15 cellular contexts compared by ENCODE assay signal in genomic region chr11:13984616-13985474, GRCh38. TPM values are rescaled to one million over a fixed set of nuclear protein-coding genes. Genes with fewer than 3 reads are reported as not detected.
DNase-seq lines count a peak whose midpoint lies in the region; ATAC-seq and TF ChIP-seq lines count a peak whose summit lies in the region.
"Had no signal": no experiment of that assay in that cellular context is flagged by ENCODE, and none has a peak within 500 bp of the region (broad histone marks: within the 10 kb centered on the region; RNA-seq: fewer than 3 reads in every experiment).

No MANE protein-coding gene starts in this region.

- no peak overlapping the region for H3K4me3 ChIP-seq in BJ (ENCODE audit: low read depth, low read length)

- DNase-seq in BJ (ENCODE audit: low read depth) (peak; percentile 75), NCI-H226 (peak; percentile 65), fibroblast of peridontal ligament (ENCODE audit: extremely low read depth) (peak; percentile 77), omental fat pad (ENCODE audit: low spot score) (no peak), MV-4-11 (lab: John Stamatoyannopoulos, UW) (no peak), T-helper 2 cell (no peak)
- DNase-seq: activated CD4-positive, alpha-beta T cell treated with anti-CD3 and anti-CD28 coated beads, Interleukin-2, amount 50 U/mL, for 1 hour; CD4-positive, alpha-beta T cell; NCI-H774; stimulated activated CD4-positive, alpha-beta T cell treated with anti-CD3 and anti-CD28 coated beads, Interleukin-1b, Interleukin-23, amount 100 ng/mL, for 48 hours; SW 1271 had no signal

- no peaks in the 10 kb centered on the region for H3K36me3 ChIP-seq in BJ (ENCODE audit: control insufficient read depth, insufficient read depth, low read length)

- TF ChIP-seq CTCF in BJ (IDR thresholded peaks at IDR 0.05; ENCODE audit: insufficient read depth, low read depth, low read length) (no peak), omental fat pad (IDR thresholded peaks at IDR 0.05) (no peak)

- ATAC-seq in omental fat pad (ENCODE audit: low FRiP score) (peak; percentile 93), GM21390 (IDR thresholded peaks at IDR 0.05; ENCODE audit: unreplicated experiment) (no peak), HG03439 (IDR thresholded peaks at IDR 0.05; ENCODE audit: unreplicated experiment) (no peak)
- ATAC-seq: activated T-helper 17 cell treated with anti-CD3 and anti-CD28 coated beads, Interleukin-2, amount 50 U/mL, for 72 hours; stimulated activated effector memory CD8-positive, alpha-beta T cell treated with anti-CD3 and anti-CD28 coated beads, Interleukin-12 subunit alpha, Interleukin-12 subunit beta, amount 100 ng/mL, for 72 hours had no signal

- POLR2A ChIA-PET in BJ (lab: Charles Lee) = no interaction called here

- H3K27me3 ChIP-seq in BJ (ENCODE audit: control insufficient read depth, insufficient read depth, low read length) = no peaks in the 10 kb centered on the region

- CTCF ChIA-PET in BJ (lab: Yijun Ruan, JAX) = no interaction called here

RNA-seq across cellular contexts. Expression of gene SPON1, which starts 22.3 kb away (rescaled TPM):
- polyA plus RNA-seq in BJ (2011; rRNA removed) = not detected in 2 replicates
- not detected in 2 replicates for polyA minus RNA-seq in BJ (2011; rRNA and poly(A)+ RNA removed)
- total RNA-seq in omental fat pad = 100 to 1,000 TPM in 2 of 4 donors, 10 to 100 TPM in 2; 80.2 to 141 (median 103) TPM

Comparison
In these comparisons a context has a peak if more than half of its experiments do, and no peak if none do; other contexts are left out.
1. DNase-seq: peak in BJ (single experiment), NCI-H226 (single experiment) and fibroblast of peridontal ligament (single experiment); none in omental fat pad (single experiment), MV-4-11 (single experiment) and T-helper 2 cell (0 of 5).